13 cellular contexts compared by ENCODE assay signal in genomic region chr10:119302591-119303253, GRCh38.
A peak's percentile ranks its signal among the peaks of the same experiment; 100 is the strongest.
DNase-seq lines count a peak whose midpoint lies in the region; ATAC-seq and TF ChIP-seq lines count a peak whose summit lies in the region.
"Had no signal": no experiment of that assay in that cellular context is flagged by ENCODE, and none has a peak within 500 bp of the region (broad histone marks: within the 10 kb centered on the region; RNA-seq: fewer than 3 reads in every experiment).

No MANE protein-coding gene starts in this region.

- peak overlapping the region; percentile 7 to 44 for H3K27ac ChIP-seq in right atrium auricular region
- peak overlapping the region in 2 of 10 donors; percentile 41 to 82 for H3K27ac ChIP-seq in heart right ventricle

- H3K4me3 Mint-ChIP-seq in activated T-helper 1 cell treated with anti-CD3 and anti-CD28 coated beads, Interleukin-12 subunit alpha, Interleukin-12 subunit beta, Interleukin-2, Interleukin-4 antibody, amounts not matched to agents 30 ng/mL and 10 ng/mL and 1 ng/mL, durations not matched to agents 14 hours and 24 hours and 36 hours = peak overlapping the region; percentile 48
- H3K4me3 Mint-ChIP-seq in naive B cell (peak overlapping the region in 7 of 8 donors; percentile 13 to 81 (median 52)), WTC11 (no peak overlapping the region)

- peak overlapping the region; percentile 59 for H3K27ac Mint-ChIP-seq in activated T-helper 1 cell treated with anti-CD3 and anti-CD28 coated beads, Interleukin-12 subunit alpha, Interleukin-12 subunit beta, Interleukin-2, Interleukin-4 antibody, amounts not matched to agents 30 ng/mL and 10 ng/mL and 1 ng/mL, durations not matched to agents 14 hours and 24 hours and 36 hours
- H3K27ac Mint-ChIP-seq in naive B cell (peak overlapping the region in 5 of 6 donors; percentile 20 to 100 (median 90)), WTC11 (no peak overlapping the region)

- POLR2A ChIA-PET in WTC11 (lab: Charles Lee) = no interaction called here

- no peak for TF ChIP-seq CTCF in right atrium auricular region (IDR thresholded peaks at IDR 0.05)
- no peak for TF ChIP-seq CTCF in heart right ventricle (IDR thresholded peaks at IDR 0.05)
- no peak for TF ChIP-seq CTCF in WTC11 (IDR thresholded peaks at IDR 0.05)

- peaks cover 0 to 3% of the 10 kb centered on the region in 2 donors for H3K9me3 ChIP-seq in right atrium auricular region
- peaks cover 0 to 4% (median 0%) of the 10 kb centered on the region in 11 donors for H3K9me3 ChIP-seq in heart right ventricle

- peaks cover 2% of the 10 kb centered on the region for H3K27me3 Mint-ChIP-seq in activated T-helper 1 cell treated with anti-CD3 and anti-CD28 coated beads, Interleukin-12 subunit alpha, Interleukin-12 subunit beta, Interleukin-2, Interleukin-4 antibody, amounts not matched to agents 30 ng/mL and 10 ng/mL and 1 ng/mL, durations not matched to agents 14 hours and 24 hours and 36 hours (ENCODE audit: insufficient read depth)
- H3K27me3 Mint-ChIP-seq in naive B cell = no peaks in the 10 kb centered on the region
- peaks cover 2% of the 10 kb centered on the region; the same call in 1 of the 2 replicates for H3K27me3 Mint-ChIP-seq in WTC11 (ENCODE audit: low read depth)

- H3K27me3 ChIP-seq in right atrium auricular region = no peaks in the 10 kb centered on the region
- no peaks in the 10 kb centered on the region for H3K27me3 ChIP-seq in heart right ventricle

- CTCF ChIA-PET in WTC11 (lab: Charles Lee) = interaction anchor here (0.5 to 1.6 kb wide), 6 partner anchors 13 to 143 kb away, joined by 3 to 8 read pairs (median 3); partner anchors contain the start of gene GRK5

- ATAC-seq in heart right ventricle (no peak), naive B cell (ENCODE audit: low read depth in 2 of 2) (no peak), HG03159 (IDR thresholded peaks at IDR 0.05; ENCODE audit: unreplicated experiment) (no peak), WTC11 (no peak)

- peaks cover 5% of the 10 kb centered on the region for H3K36me3 ChIP-seq in right atrium auricular region
- H3K36me3 ChIP-seq in heart right ventricle = no peaks in the 10 kb centered on the region

- H3K36me3 Mint-ChIP-seq in activated T-helper 1 cell treated with anti-CD3 and anti-CD28 coated beads, Interleukin-12 subunit alpha, Interleukin-12 subunit beta, Interleukin-2, Interleukin-4 antibody, amounts not matched to agents 30 ng/mL and 10 ng/mL and 1 ng/mL, durations not matched to agents 14 hours and 24 hours and 36 hours (ENCODE audit: low read depth) = peaks cover 8% of the 10 kb centered on the region
- H3K36me3 Mint-ChIP-seq in naive B cell (peaks cover 3% of the 10 kb centered on the region in 2 donors), WTC11 (no peaks in the 10 kb centered on the region; the same call in 1 of the 2 replicates)

- H3K9me3 Mint-ChIP-seq in activated T-helper 1 cell treated with anti-CD3 and anti-CD28 coated beads, Interleukin-12 subunit alpha, Interleukin-12 subunit beta, Interleukin-2, Interleukin-4 antibody, amounts not matched to agents 30 ng/mL and 10 ng/mL and 1 ng/mL, durations not matched to agents 14 hours and 24 hours and 36 hours = peaks cover 9% of the 10 kb centered on the region
- H3K9me3 Mint-ChIP-seq in naive B cell (peaks cover 0 to 2% (median under 1%) of the 10 kb centered on the region in 7 donors), WTC11 (peaks cover 3% of the 10 kb centered on the region)

- DNase-seq in right atrium auricular region (ENCODE audit: low spot score) (no peak), heart right ventricle (no peak), naive B cell (no peak), NCI-H1436 treated with DMSO at 0.1 percent for 48 hours (lab: John Stamatoyannopoulos, UW) (no peak), WTC11 (ENCODE audit: low spot score) (no peak), Kasumi-1 (lab: John Stamatoyannopoulos, UW) (no peak)
- DNase-seq in activated T-helper 1 cell treated with anti-CD3 and anti-CD28 coated beads, Interleukin-12 subunit alpha, Interleukin-12 subunit beta, Interleukin-2, Interleukin-4 antibody, amounts not matched to agents 30 ng/mL and 10 ng/mL and 1 ng/mL, durations not matched to agents 14 hours and 24 hours and 36 hours (ENCODE audit: low spot score) = no peak
- DNase-seq: activated effector memory CD4-positive, alpha-beta T cell treated with Interleukin-2 at 50 U/mL for 16 hours; NCI-H1048; NCI-H524 treated with DMSO at 0.1 percent for 48 hours; SHP77; small intestine had no signal

- H3K4me1 ChIP-seq in right atrium auricular region = peaks cover 0 to 66% of the 10 kb centered on the region in 2 donors
- H3K4me1 ChIP-seq in heart right ventricle = peaks cover 25 to 87% (median 62%) of the 10 kb centered on the region in 9 donors

- WGBS in heart right ventricle, 2 donors = 78 to 84% methylated on average over 12 of the region's 12 CpGs

- H3K4me3 ChIP-seq in right atrium auricular region = no peak overlapping the region
- H3K4me3 ChIP-seq in heart right ventricle = no peak overlapping the region

- intact Hi-C loops in heart right ventricle (cut with DNase I) = loop anchor here in 1 of 10 donors (5.0 kb wide), 1 partner anchor 100 kb away; no protein-coding TSS in a partner anchor
- intact Hi-C loops in activated T-helper 1 cell treated with anti-CD3 and anti-CD28 coated beads, Interleukin-12 subunit alpha, Interleukin-12 subunit beta, Interleukin-2, Interleukin-4 antibody, amounts not matched to agents 30 ng/mL and 10 ng/mL and 1 ng/mL, durations not matched to agents 14 hours and 24 hours and 36 hours (cut with micrococcal nuclease) = loop anchor here (10.0 kb wide), 3 partner anchors 352 to 572 kb away; partner anchors contain the start of genes BAG3 and MCMBP

- H3K4me1 Mint-ChIP-seq in activated T-helper 1 cell treated with anti-CD3 and anti-CD28 coated beads, Interleukin-12 subunit alpha, Interleukin-12 subunit beta, Interleukin-2, Interleukin-4 antibody, amounts not matched to agents 30 ng/mL and 10 ng/mL and 1 ng/mL, durations not matched to agents 14 hours and 24 hours and 36 hours (ENCODE audit: low read depth) = peaks cover 98% of the 10 kb centered on the region
- peaks cover 75 to 95% (median 93%) of the 10 kb centered on the region in 3 donors for H3K4me1 Mint-ChIP-seq in naive B cell
- H3K4me1 Mint-ChIP-seq in WTC11 = peaks cover 10% of the 10 kb centered on the region; the same call in 1 of the 2 replicates

TF ChIP-seq in WTC11, 78 proteins besides CTCF, POLR2A, EP300 and RAD21 (continues in another document):
- TF ChIP-seq ATF3 (CRISPR knock-in tag; conservative IDR thresholded peaks at IDR 0.05) (no peak), MXD4 (CRISPR knock-in tag; IDR thresholded peaks at IDR 0.05; ENCODE audit: borderline replicate concordance) (no peak), ZNF138 (CRISPR knock-in tag; conservative IDR thresholded peaks at IDR 0.05) (no peak), GTF2I (CRISPR knock-in tag; conservative IDR thresholded peaks at IDR 0.05) (no peak), NFATC4 (CRISPR knock-in tag; IDR thresholded peaks at IDR 0.05) (no peak), ZNF671 (CRISPR knock-in tag; IDR thresholded peaks at IDR 0.05) (no peak), RORB (CRISPR knock-in tag; IDR thresholded peaks at IDR 0.05) (no peak), FOXP1 (CRISPR knock-in tag; IDR thresholded peaks at IDR 0.05; ENCODE audit: borderline replicate concordance) (no peak), PRRX2 (CRISPR knock-in tag; IDR thresholded peaks at IDR 0.05) (no peak), AR (CRISPR knock-in tag; IDR thresholded peaks at IDR 0.05) (no peak), ZNF317 (CRISPR knock-in tag; IDR thresholded peaks at IDR 0.05; ENCODE audit: borderline replicate concordance, low read depth) (no peak), ETV6 (CRISPR knock-in tag; IDR thresholded peaks at IDR 0.05) (no peak)
- TF ChIP-seq, protein P1, sequence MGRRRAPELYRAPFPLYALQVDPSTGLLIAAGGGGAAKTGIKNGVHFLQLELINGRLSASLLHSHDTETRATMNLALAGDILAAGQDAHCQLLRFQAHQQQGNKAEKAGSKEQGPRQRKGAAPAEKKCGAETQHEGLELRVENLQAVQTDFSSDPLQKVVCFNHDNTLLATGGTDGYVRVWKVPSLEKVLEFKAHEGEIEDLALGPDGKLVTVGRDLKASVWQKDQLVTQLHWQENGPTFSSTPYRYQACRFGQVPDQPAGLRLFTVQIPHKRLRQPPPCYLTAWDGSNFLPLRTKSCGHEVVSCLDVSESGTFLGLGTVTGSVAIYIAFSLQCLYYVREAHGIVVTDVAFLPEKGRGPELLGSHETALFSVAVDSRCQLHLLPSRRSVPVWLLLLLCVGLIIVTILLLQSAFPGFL (CRISPR knock-in tag; IDR thresholded peaks at IDR 0.05; ENCODE audit: borderline replicate concordance) = no peak
- TF ChIP-seq, protein P2, sequence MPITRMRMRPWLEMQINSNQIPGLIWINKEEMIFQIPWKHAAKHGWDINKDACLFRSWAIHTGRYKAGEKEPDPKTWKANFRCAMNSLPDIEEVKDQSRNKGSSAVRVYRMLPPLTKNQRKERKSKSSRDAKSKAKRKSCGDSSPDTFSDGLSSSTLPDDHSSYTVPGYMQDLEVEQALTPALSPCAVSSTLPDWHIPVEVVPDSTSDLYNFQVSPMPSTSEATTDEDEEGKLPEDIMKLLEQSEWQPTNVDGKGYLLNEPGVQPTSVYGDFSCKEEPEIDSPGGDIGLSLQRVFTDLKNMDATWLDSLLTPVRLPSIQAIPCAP (CRISPR knock-in tag; IDR thresholded peaks at IDR 0.05) = no peak
